Comparison of ENCODE assay signal across 17 cellular contexts in the genomic region with DNA sequence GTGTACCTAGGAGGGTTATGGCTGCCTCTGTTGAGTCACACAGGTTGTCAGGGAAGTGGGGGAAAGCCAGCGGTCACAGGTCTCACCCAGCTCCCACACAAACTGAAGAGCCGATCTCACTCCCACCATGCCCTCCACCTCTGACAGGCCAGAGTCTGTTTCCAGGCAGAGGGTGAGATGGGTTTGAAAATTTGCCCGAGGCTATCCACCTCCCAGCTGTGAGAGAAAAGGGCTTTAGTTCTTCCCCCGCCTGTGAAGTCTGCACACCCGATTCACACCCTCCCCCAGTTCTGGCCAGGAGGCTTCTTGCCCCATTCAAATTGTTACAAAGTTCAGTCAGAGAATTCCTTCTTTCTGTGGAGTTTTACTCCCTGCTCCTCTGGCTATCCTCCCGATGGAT.
DNase-seq lines count a peak whose midpoint lies in the region; ATAC-seq and TF ChIP-seq lines count a peak whose summit lies in the region.
"Had no signal": no experiment of that assay in that cellular context is flagged by ENCODE, and none has a peak within 500 bp of the region (broad histone marks: within the 10 kb centered on the region; RNA-seq: fewer than 3 reads in every experiment).

No MANE protein-coding gene starts in this region.

- TF ChIP-seq POLR2A in testis (IDR thresholded peaks at IDR 0.05), result no peak
- no peak for TF ChIP-seq POLR2A in right lobe of liver (IDR thresholded peaks at IDR 0.05)

- TF ChIP-seq CTCF in testis (IDR thresholded peaks at IDR 0.05) (no peak), right lobe of liver (IDR thresholded peaks at IDR 0.05) (no peak)

- H3K4me1 ChIP-seq in Karpas-422 (ENCODE audit: low read length) (peaks cover 19% of the 10 kb centered on the region), testis (no peaks in the 10 kb centered on the region), right lobe of liver (no peaks in the 10 kb centered on the region)
- H3K4me1 ChIP-seq: A549 had no signal

- WGBS in testis, 2 donors, result 51 to 59% methylated on average over 6 of the region's 6 CpGs
- WGBS in right lobe of liver (ENCODE audit: insufficient coverage, low coverage, low lambda C conversion rate, missing lambda C conversion rate), result 17% methylated on average over 2 of the region's 6 CpGs

- no peak for ATAC-seq in right lobe of liver
- ATAC-seq: A549 had no signal

- no peaks in the 10 kb centered on the region for H4K20me1 ChIP-seq in Karpas-422 (ENCODE audit: insufficient read depth, low read depth, low read length)

- H3K9me3 ChIP-seq in Karpas-422 (ENCODE audit: low read length) (no peaks in the 10 kb centered on the region), testis (no peaks in the 10 kb centered on the region), right lobe of liver (no peaks in the 10 kb centered on the region)
- H3K9me3 ChIP-seq: A549 had no signal

- H2AFZ ChIP-seq in Karpas-422 (ENCODE audit: low read length), result no peak overlapping the region

- intact Hi-C loops in testis (cut with DNase I; ENCODE audit: low total_unique reads), result no loop called here
- intact Hi-C loops in head of caudate nucleus (cut with DNase I), result no loop called here
- intact Hi-C loops in right lobe of liver (cut with DNase I), result no loop called here

- DNase-seq in Karpas-422 (no peak), ecto neural progenitor cell (ENCODE audit: low spot score) (peak; percentile 51), left kidney (ENCODE audit: low read depth, low spot score) (peak; percentile 5), testis (peak; percentile 49), head of caudate nucleus (no peak), right lobe of liver (no peak), 8988T (no peak)
- DNase-seq in stimulated activated CD4-positive, alpha-beta T cell treated with anti-CD3 and anti-CD28 coated beads, Interleukin-1b, Interleukin-23, amount 100 ng/mL, for 48 hours, result no peak
- DNase-seq: AML-193; CD4-positive, alpha-beta T cell; DMS153; DMS79; GF-D8; GOT3; H7 had no signal

- H3K36me3 ChIP-seq in Karpas-422 (ENCODE audit: insufficient read depth, low read length) (no peaks in the 10 kb centered on the region), testis (ENCODE audit: low read depth, missing control alignments) (no peaks in the 10 kb centered on the region), right lobe of liver (no peaks in the 10 kb centered on the region)

- H3K79me2 ChIP-seq in Karpas-422 (ENCODE audit: low read length), result no peaks in the 10 kb centered on the region

- no peak overlapping the region for H3K4me3 ChIP-seq in Karpas-422 (ENCODE audit: low read length)
- no peak overlapping the region for H3K4me3 ChIP-seq in testis
- H3K4me3 ChIP-seq in right lobe of liver, result no peak overlapping the region
- H3K4me3 ChIP-seq: A549 had no signal

- H3K27me3 ChIP-seq in Karpas-422 (ENCODE audit: low read length) (0 out of 2 replicates have a peak, but pooled peaks cover 4% of the 10 kb centered on the region), testis (no peaks in the 10 kb centered on the region), right lobe of liver (no peaks in the 10 kb centered on the region)

- H3K27ac ChIP-seq in Karpas-422 (ENCODE audit: low read length) (no peak overlapping the region), testis (no peak overlapping the region), right lobe of liver (no peak overlapping the region)
- H3K27ac ChIP-seq: A549, C4-2B had no signal

- H3K9ac ChIP-seq in Karpas-422 (ENCODE audit: low read length), result no peak overlapping the region

- H3K9me2 ChIP-seq in Karpas-422 (replicated peaks; ENCODE audit: insufficient read depth, low read length), result no peaks in the 10 kb centered on the region

- H3K4me2 ChIP-seq in Karpas-422 (ENCODE audit: low read depth, low read length, poor library complexity, severe bottlenecking), result peak overlapping the region; percentile 30
- H3K4me2 ChIP-seq: A549 had no signal

Comparison
In these comparisons a context has a peak if more than half of its experiments do, and no peak if none do; other contexts are left out.
1. DNase-seq: peak in ecto neural progenitor cell (single experiment), left kidney (single experiment) and testis (single experiment); none in Karpas-422 (single experiment), stimulated activated CD4-positive, alpha-beta T cell treated with anti-CD3 and anti-CD28 coated beads, Interleukin-1b, Interleukin-23, amount 100 ng/mL, for 48 hours (single experiment), head of caudate nucleus (0 of 42), right lobe of liver (0 of 3) and 8988T (single experiment).